Comparison of ENCODE assay signal across 8 cellular contexts in the genomic region with DNA sequence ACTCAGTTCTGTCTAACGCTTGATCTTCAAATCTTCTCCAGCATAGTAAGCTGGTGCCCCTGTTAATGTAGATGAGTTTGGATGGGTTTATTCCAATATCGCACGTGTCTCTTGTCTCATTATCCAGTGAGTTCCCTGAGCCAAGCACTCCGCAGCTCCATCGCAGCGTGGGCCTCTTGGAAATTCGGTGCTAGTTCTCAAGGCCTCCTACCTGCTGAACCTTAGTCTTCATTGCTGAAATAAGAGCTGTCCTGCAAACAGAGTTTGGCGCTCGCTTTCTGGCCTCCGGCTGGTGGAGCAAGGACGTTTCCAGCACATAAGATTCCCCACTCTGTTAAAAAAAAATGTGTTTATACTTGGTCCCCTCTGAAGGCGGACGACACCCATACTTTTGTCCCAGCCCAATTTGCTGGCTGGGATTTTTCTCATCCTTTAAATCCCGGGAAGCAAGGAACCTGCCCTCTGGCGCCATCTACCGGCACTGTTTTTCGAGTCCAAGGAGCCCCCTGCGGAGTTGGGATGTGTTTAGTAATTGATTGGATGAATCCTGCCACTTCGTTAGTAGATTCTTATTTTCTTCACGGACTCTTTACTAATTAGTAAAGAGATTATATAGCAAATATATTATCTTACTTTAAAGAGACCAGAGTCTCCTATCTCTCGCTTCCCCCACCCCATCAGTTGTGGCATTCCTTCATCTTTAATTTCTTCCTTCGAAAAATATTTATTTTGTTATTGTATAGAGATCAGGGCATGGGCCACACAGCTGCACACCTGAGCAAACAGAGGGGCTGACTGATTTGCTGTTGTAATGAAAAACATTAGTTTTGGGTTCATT. TPM values are rescaled to one million over a fixed set of nuclear protein-coding genes. Genes with fewer than 3 reads are reported as not detected.
DNase-seq lines count a peak whose midpoint lies in the region; ATAC-seq, FAIRE-seq and TF ChIP-seq lines count a peak whose summit lies in the region.

No MANE protein-coding gene starts in this region.

- ATAC-seq in stimulated activated naive CD8-positive, alpha-beta T cell treated with anti-CD3 and anti-CD28 coated beads, Interleukin-15, Interleukin-2, amounts not matched to agents 100 U/mL and 50 U/mL, for 24 hours = no peak
- ATAC-seq in stimulated activated naive CD8-positive, alpha-beta T cell treated with anti-CD3 and anti-CD28 coated beads, Interleukin-15, amount 100 ng/mL, for 72 hours = no peak
- no peak for ATAC-seq in activated T-cell treated with anti-CD3 and anti-CD28 coated beads, Interleukin-2, amount 50 U/mL, for 72 hours (replicated peaks in 1 of 2)
- ATAC-seq in gastroesophageal sphincter (peak; percentile 59), pancreas (peak; percentile 44 to 61 (median 54))

- no peaks in the 10 kb centered on the region for H3K9me3 Mint-ChIP-seq in stimulated activated naive CD8-positive, alpha-beta T cell treated with anti-CD3 and anti-CD28 coated beads, Interleukin-15, amount 100 ng/mL, for 72 hours
- no peaks in the 10 kb centered on the region for H3K9me3 Mint-ChIP-seq in activated T-cell treated with anti-CD3 and anti-CD28 coated beads, Interleukin-2, amount 50 U/mL, for 72 hours

- H3K4me3 Mint-ChIP-seq in stimulated activated naive CD8-positive, alpha-beta T cell treated with anti-CD3 and anti-CD28 coated beads, Interleukin-15, amount 100 ng/mL, for 72 hours = no peak overlapping the region
- H3K4me3 Mint-ChIP-seq in activated T-cell treated with anti-CD3 and anti-CD28 coated beads, Interleukin-2, amount 50 U/mL, for 72 hours = peak overlapping the region in 1 of 2 donors; percentile 24

- intact Hi-C loops in pancreas (cut with DNase I) = no loop called here

- H3K36me3 ChIP-seq in gastroesophageal sphincter (no peaks in the 10 kb centered on the region), pancreas (no peaks in the 10 kb centered on the region)

- FAIRE-seq in pancreas (lab: Jason Lieb, UNC) = no peak

- 35 to 40% methylated on average over 13 to 21 of the region's 22 CpGs for WGBS in gastroesophageal sphincter (ENCODE audit: low coverage in 1 of 2), 2 donors
- 21 to 24% methylated on average over 22 of the region's 22 CpGs for WGBS in pancreas, 2 donors

- peaks cover 11% of the 10 kb centered on the region for H3K4me1 Mint-ChIP-seq in stimulated activated naive CD8-positive, alpha-beta T cell treated with anti-CD3 and anti-CD28 coated beads, Interleukin-15, amount 100 ng/mL, for 72 hours
- H3K4me1 Mint-ChIP-seq in activated T-cell treated with anti-CD3 and anti-CD28 coated beads, Interleukin-2, amount 50 U/mL, for 72 hours (ENCODE audit: low read depth) = peaks cover 20% of the 10 kb centered on the region

- H3K27ac ChIP-seq in gastroesophageal sphincter = no peak overlapping the region
- H3K27ac ChIP-seq in pancreas = no peak overlapping the region

- H3K4me1 ChIP-seq in gastroesophageal sphincter = peaks cover 0 to 19% (median 11%) of the 10 kb centered on the region in 3 donors
- peaks cover 3 to 14% (median 4%) of the 10 kb centered on the region in 3 donors for H3K4me1 ChIP-seq in pancreas

- peak; percentile 73 for DNase-seq in stimulated activated naive CD8-positive, alpha-beta T cell treated with anti-CD3 and anti-CD28 coated beads, Interleukin-15, Interleukin-2, amounts not matched to agents 100 U/mL and 50 U/mL, for 24 hours
- no peak for DNase-seq in stimulated activated naive CD8-positive, alpha-beta T cell treated with anti-CD3 and anti-CD28 coated beads, Interleukin-15, amount 100 ng/mL, for 72 hours
- DNase-seq in NCI-H510A treated with DMSO at 0.1 percent for 48 hours (lab: John Stamatoyannopoulos, UW) = peak; percentile 54
- DNase-seq in activated T-cell treated with anti-CD3 and anti-CD28 coated beads, Interleukin-2, amount 50 U/mL, for 72 hours = peak; percentile 40 to 44
- DNase-seq in pancreas = peak; percentile 53 to 94 (median 76)
- no peak for DNase-seq in NOMO-1 treated with dmso at 0.1 percent for 144 hours (lab: John Stamatoyannopoulos, UW; ENCODE audit: unreplicated experiment)
- DNase-seq in KG1 (lab: John Stamatoyannopoulos, UW) = no peak

- no peak for TF ChIP-seq EP300 in gastroesophageal sphincter (IDR thresholded peaks at IDR 0.05)

- no peaks in the 10 kb centered on the region for H3K27me3 Mint-ChIP-seq in stimulated activated naive CD8-positive, alpha-beta T cell treated with anti-CD3 and anti-CD28 coated beads, Interleukin-15, amount 100 ng/mL, for 72 hours
- no peaks in the 10 kb centered on the region for H3K27me3 Mint-ChIP-seq in activated T-cell treated with anti-CD3 and anti-CD28 coated beads, Interleukin-2, amount 50 U/mL, for 72 hours (ENCODE audit: low read depth)

- H3K4me3 ChIP-seq in gastroesophageal sphincter (no peak overlapping the region), pancreas (no peak overlapping the region)

- H3K36me3 Mint-ChIP-seq in activated T-cell treated with anti-CD3 and anti-CD28 coated beads, Interleukin-2, amount 50 U/mL, for 72 hours (ENCODE audit: insufficient read depth in 2 of 2) = no peaks in the 10 kb centered on the region

- TF ChIP-seq CTCF in gastroesophageal sphincter (IDR thresholded peaks at IDR 0.05) (peak; percentile 71 to 86 (median 78)), pancreas (IDR thresholded peaks at IDR 0.05) (peak; percentile 70 to 88 (median 78))

- H3K27me3 ChIP-seq in gastroesophageal sphincter = no peaks in the 10 kb centered on the region
- no peaks in the 10 kb centered on the region for H3K27me3 ChIP-seq in pancreas

- H3K9me3 ChIP-seq in gastroesophageal sphincter (no peaks in the 10 kb centered on the region), pancreas (no peaks in the 10 kb centered on the region)

- no peak for TF ChIP-seq POLR2A in gastroesophageal sphincter (IDR thresholded peaks at IDR 0.05)

- no peak overlapping the region for H3K27ac Mint-ChIP-seq in stimulated activated naive CD8-positive, alpha-beta T cell treated with anti-CD3 and anti-CD28 coated beads, Interleukin-15, amount 100 ng/mL, for 72 hours
- peak overlapping the region; percentile 60 for H3K27ac Mint-ChIP-seq in activated T-cell treated with anti-CD3 and anti-CD28 coated beads, Interleukin-2, amount 50 U/mL, for 72 hours

RNA-seq across cellular contexts. Expression of gene JUN, which starts 14.7 kb away (rescaled TPM):
- 10 to 100 TPM; 36.5 to 40.5 TPM for total RNA-seq in activated T-cell treated with anti-CD3 and anti-CD28 coated beads, Interleukin-2, amount 50 U/mL, for 72 hours
- total RNA-seq in gastroesophageal sphincter (100 to 1,000 TPM; 102 to 145 (median 105) TPM), pancreas (100 to 1,000 TPM in 1 of 6 donors, 10 to 100 TPM in 5; 47.1 to 111 (median 86.2) TPM)
- polyA plus RNA-seq in pancreas = 100 to 1,000 TPM in 1 of 2 donors, 10 to 100 TPM in 1; 45.0 to 134 TPM

Comparison
In these comparisons a context has a peak if more than half of its experiments do, and no peak if none do; other contexts are left out.
1. DNase-seq: peak in stimulated activated naive CD8-positive, alpha-beta T cell treated with anti-CD3 and anti-CD28 coated beads, Interleukin-15, Interleukin-2, amounts not matched to agents 100 U/mL and 50 U/mL, for 24 hours (single experiment), NCI-H510A treated with DMSO at 0.1 percent for 48 hours (single experiment), activated T-cell treated with anti-CD3 and anti-CD28 coated beads, Interleukin-2, amount 50 U/mL, for 72 hours (2 of 2) and pancreas (6 of 6); none in stimulated activated naive CD8-positive, alpha-beta T cell treated with anti-CD3 and anti-CD28 coated beads, Interleukin-15, amount 100 ng/mL, for 72 hours (0 of 2), NOMO-1 treated with dmso at 0.1 percent for 144 hours (single experiment) and KG1 (single experiment).
2. ATAC-seq: peak in gastroesophageal sphincter (single experiment) and pancreas (4 of 4); none in stimulated activated naive CD8-positive, alpha-beta T cell treated with anti-CD3 and anti-CD28 coated beads, Interleukin-15, Interleukin-2, amounts not matched to agents 100 U/mL and 50 U/mL, for 24 hours (single experiment), stimulated activated naive CD8-positive, alpha-beta T cell treated with anti-CD3 and anti-CD28 coated beads, Interleukin-15, amount 100 ng/mL, for 72 hours (single experiment) and activated T-cell treated with anti-CD3 and anti-CD28 coated beads, Interleukin-2, amount 50 U/mL, for 72 hours (0 of 2).